ENCODE assay signal across 12 cellular contexts in genomic region chr7:69654381-69654780, GRCh38. TPM values are rescaled to one million over a fixed set of nuclear protein-coding genes. Genes with fewer than 3 reads are reported as not detected.
DNase-seq lines count a peak whose midpoint lies in the region; ATAC-seq and TF ChIP-seq lines count a peak whose summit lies in the region.
"Had no signal": no experiment of that assay in that cellular context is flagged by ENCODE, and none has a peak within 500 bp of the region (broad histone marks: within the 10 kb centered on the region; RNA-seq: fewer than 3 reads in every experiment).

No MANE protein-coding gene starts in this region.

- no peak overlapping the region for H3K4me3 ChIP-seq in gastroesophageal sphincter
- no peak overlapping the region for H3K4me3 ChIP-seq in tibial artery
- H3K4me3 ChIP-seq: transverse colon had no signal

- TF ChIP-seq CTCF in gastroesophageal sphincter (IDR thresholded peaks at IDR 0.05): no peak
- TF ChIP-seq CTCF in CD4-positive, alpha-beta T cell (IDR thresholded peaks at IDR 0.05): no peak
- TF ChIP-seq CTCF in tibial artery (IDR thresholded peaks at IDR 0.05): no peak

- no peak for TF ChIP-seq POLR2A in gastroesophageal sphincter (IDR thresholded peaks at IDR 0.05)

- no peaks in the 10 kb centered on the region for H3K9me3 Mint-ChIP-seq in CD4-positive, alpha-beta T cell
- H3K9me3 Mint-ChIP-seq: activated CD4-positive, alpha-beta memory T cell treated with anti-CD3 and anti-CD28 coated beads for 36 hours had no signal

- in situ Hi-C loops in ACHN (cut with HindIII; ENCODE audit: low pct_ligation_motif_present, low pct_unique_long_range_greater_than_20kb, low sequenced_read_pairs): no loop called here

- POLR2A ChIA-PET in CD4-positive, alpha-beta T cell (lab: Charles Lee): no interaction called here

- no peaks in the 10 kb centered on the region for H3K36me3 ChIP-seq in gastroesophageal sphincter
- no peaks in the 10 kb centered on the region for H3K36me3 ChIP-seq in tibial artery
- H3K36me3 ChIP-seq: transverse colon had no signal

- TF ChIP-seq EP300 in gastroesophageal sphincter (IDR thresholded peaks at IDR 0.05): no peak

- H3K4me1 Mint-ChIP-seq in CD4-positive, alpha-beta T cell (ENCODE audit: low read depth): no peaks in the 10 kb centered on the region

- DNase-seq in Right ventricle myocardium inferior (ENCODE audit: missing footprints) (no peak), cardiac septum (ENCODE audit: low spot score) (no peak), NOMO-1 treated with DMSO at 0.1 percent for 48 hours (lab: John Stamatoyannopoulos, UW; ENCODE audit: unreplicated experiment) (peak; percentile 70), ACHN (no peak), SW 1271 (lab: John Stamatoyannopoulos, UW) (no peak), tibial artery (no peak)
- DNase-seq in CD4-positive, alpha-beta T cell: no peak
- DNase-seq: activated CD4-positive, alpha-beta memory T cell treated with anti-CD3 and anti-CD28 coated beads for 36 hours; anterior cingulate cortex; transverse colon had no signal

- H3K4me1 ChIP-seq in gastroesophageal sphincter (peaks cover 13 to 78% (median 14%) of the 10 kb centered on the region in 3 donors), tibial artery (peaks cover 0 to 5% (median 0%) of the 10 kb centered on the region in 4 donors)

- H3K27ac Mint-ChIP-seq in CD4-positive, alpha-beta T cell: no peak overlapping the region
- H3K27ac Mint-ChIP-seq: activated CD4-positive, alpha-beta memory T cell treated with anti-CD3 and anti-CD28 coated beads for 36 hours had no signal

- no peaks in the 10 kb centered on the region for H3K27me3 Mint-ChIP-seq in CD4-positive, alpha-beta T cell
- H3K27me3 Mint-ChIP-seq: activated CD4-positive, alpha-beta memory T cell treated with anti-CD3 and anti-CD28 coated beads for 36 hours had no signal

- 33 to 78% methylated on average over 2 of the region's 2 CpGs for WGBS in gastroesophageal sphincter (ENCODE audit: low coverage in 1 of 2), 2 donors

- H3K27me3 ChIP-seq in gastroesophageal sphincter: no peaks in the 10 kb centered on the region
- no peaks in the 10 kb centered on the region for H3K27me3 ChIP-seq in CD4-positive, alpha-beta T cell (ENCODE audit: control insufficient read depth, insufficient read depth, low read length)
- H3K27me3 ChIP-seq in tibial artery: no peaks in the 10 kb centered on the region
- H3K27me3 ChIP-seq: transverse colon had no signal

- no peaks in the 10 kb centered on the region for H3K36me3 Mint-ChIP-seq in CD4-positive, alpha-beta T cell (ENCODE audit: low read depth)
- H3K36me3 Mint-ChIP-seq: activated CD4-positive, alpha-beta memory T cell treated with anti-CD3 and anti-CD28 coated beads for 36 hours had no signal

- H3K9me3 ChIP-seq in gastroesophageal sphincter: no peaks in the 10 kb centered on the region
- H3K9me3 ChIP-seq in CD4-positive, alpha-beta T cell (ENCODE audit: control insufficient read depth, low read length): no peaks in the 10 kb centered on the region
- H3K9me3 ChIP-seq in tibial artery: no peaks in the 10 kb centered on the region
- H3K9me3 ChIP-seq: transverse colon had no signal

- H3K27ac ChIP-seq in gastroesophageal sphincter: peak overlapping the region in 3 of 4 donors; percentile 28 to 57 (median 56)
- no peak overlapping the region for H3K27ac ChIP-seq in CD4-positive, alpha-beta T cell (ENCODE audit: low read depth, low read length)
- H3K27ac ChIP-seq in tibial artery: no peak overlapping the region
- H3K27ac ChIP-seq: transverse colon had no signal

- intact Hi-C loops in Right ventricle myocardium inferior (cut with DNase I): loop anchor here (5.0 kb wide), 1 partner anchor 57 kb away; the partner anchor contains the start of gene AUTS2
- intact Hi-C loops in cardiac septum (cut with DNase I): no loop called here
- intact Hi-C loops in CD4-positive, alpha-beta T cell (cut with DNase I, micrococcal nuclease): no loop called here
- intact Hi-C loops in tibial artery (cut with DNase I; ENCODE audit: low total_unique reads): no loop called here

- H3K4me3 Mint-ChIP-seq in CD4-positive, alpha-beta T cell: no peak overlapping the region
- H3K4me3 Mint-ChIP-seq: activated CD4-positive, alpha-beta memory T cell treated with anti-CD3 and anti-CD28 coated beads for 36 hours had no signal

- ATAC-seq in Right ventricle myocardium inferior: peak; percentile 67
- ATAC-seq in gastroesophageal sphincter: peak; percentile 76
- no peak for ATAC-seq in CD4-positive, alpha-beta T cell (ENCODE audit: poor library complexity)
- ATAC-seq: Panc1 had no signal

- CTCF ChIA-PET in CD4-positive, alpha-beta T cell (lab: Charles Lee): no interaction called here

RNA-seq across cellular contexts. Expression of gene AUTS2, which starts 56.1 kb away (rescaled TPM):
- total RNA-seq in Right ventricle myocardium inferior: 5.3 TPM
- total RNA-seq in cardiac septum: 10.3 TPM
- 10 to 100 TPM; 12.2 to 48.7 (median 44.1) TPM for total RNA-seq in gastroesophageal sphincter
- 10 to 100 TPM; 43.6 to 47.6 TPM for total RNA-seq in CD4-positive, alpha-beta T cell

Comparison
In these comparisons a context has a peak if more than half of its experiments do, and no peak if none do; other contexts are left out.
1. H3K27ac ChIP-seq: peak in gastroesophageal sphincter (3 of 4); none in CD4-positive, alpha-beta T cell (single experiment) and tibial artery (0 of 2).